In genomic region chr11:46308632-46309419, GRCh38 we compare ENCODE assay signal across 8 cellular contexts. TPM values are rescaled to one million over a fixed set of nuclear protein-coding genes. Genes with fewer than 3 reads are reported as not detected.
DNase-seq lines count a peak whose midpoint lies in the region; ATAC-seq and TF ChIP-seq lines count a peak whose summit lies in the region.

No MANE protein-coding gene starts in this region.

- peak; percentile 41 for DNase-seq in activated naive CD8-positive, alpha-beta T cell treated with anti-CD3 and anti-CD28 coated beads, Interleukin-2, amount 50 U/mL, for 16 hours (ENCODE audit: low read depth, low spot score)
- peak; percentile 71 to 85 (median 79) for DNase-seq in heart left ventricle

- intact Hi-C loops in heart left ventricle (cut with DNase I), result loop anchor here (1.0 to 10.0 kb wide), 7 partner anchors 66 to 344 kb away; partner anchors contain the start of gene PHF21A (in 1 of the 10)

- no peaks in the 10 kb centered on the region for H3K9me3 ChIP-seq in SU-DHL-6 (ENCODE audit: insufficient read depth, low read length)
- H3K9me3 ChIP-seq in heart left ventricle, result no peaks in the 10 kb centered on the region

- TF ChIP-seq CTCF in LNCAP (IDR thresholded peaks at IDR 0.05) (peak; percentile 92), SU-DHL-6 (IDR thresholded peaks at IDR 0.05; ENCODE audit: insufficient read depth, low read length, poor library complexity, severe bottlenecking) (peak; percentile 91), heart left ventricle (IDR thresholded peaks at IDR 0.05) (peak; percentile 81 to 95 (median 88))

- H3K4me1 ChIP-seq in ACC112 (ENCODE audit: control insufficient read depth, insufficient read depth, low read length, unreplicated experiment) (peaks cover 33% of the 10 kb centered on the region), heart left ventricle (peaks cover 0 to 9% (median 0%) of the 10 kb centered on the region in 12 donors), rectal smooth muscle tissue (ENCODE audit: control insufficient read depth, insufficient read depth, low read length) (peaks cover 3% of the 10 kb centered on the region)

- H3K27me3 ChIP-seq in ACC112 (ENCODE audit: insufficient read depth, low read length), result no peaks in the 10 kb centered on the region
- H3K27me3 ChIP-seq in SU-DHL-6 (ENCODE audit: low read length), result no peaks in the 10 kb centered on the region
- H3K27me3 ChIP-seq in heart left ventricle, result no peaks in the 10 kb centered on the region
- no peaks in the 10 kb centered on the region for H3K27me3 ChIP-seq in rectal smooth muscle tissue (ENCODE audit: control insufficient read depth, insufficient read depth, low read length)

- no peaks in the 10 kb centered on the region for H3K9me2 ChIP-seq in SU-DHL-6 (replicated peaks; ENCODE audit: insufficient read depth, low read length)

- WGBS in heart left ventricle, 4 donors, result 31 to 40% (median 32%) methylated on average over 8 to 12 of the region's 12 CpGs

- H3K4me3 ChIP-seq in ACC112 (ENCODE audit: low read depth, low read length) (no peak overlapping the region), SU-DHL-6 (ENCODE audit: insufficient read depth, low read length, poor library complexity, severe bottlenecking) (no peak overlapping the region), heart left ventricle (no peak overlapping the region), rectal smooth muscle tissue (ENCODE audit: low read length) (peak overlapping the region; percentile 26)

- H3K9ac ChIP-seq in SU-DHL-6 (ENCODE audit: low read length) (no peak overlapping the region), rectal smooth muscle tissue (ENCODE audit: low read length) (no peak overlapping the region)

- no peaks in the 10 kb centered on the region for H3F3A ChIP-seq in SU-DHL-6 (ENCODE audit: insufficient read depth)

- no peak overlapping the region for H3K4me2 ChIP-seq in SU-DHL-6 (ENCODE audit: low read depth, low read length, poor library complexity, severe bottlenecking)

- H3K36me3 ChIP-seq in ACC112 (ENCODE audit: insufficient read depth, low read length), result peaks cover 17% of the 10 kb centered on the region
- no peaks in the 10 kb centered on the region for H3K36me3 ChIP-seq in SU-DHL-6 (ENCODE audit: low read length)
- peaks cover 0 to 28% (median 5%) of the 10 kb centered on the region in 9 donors for H3K36me3 ChIP-seq in heart left ventricle
- H3K36me3 ChIP-seq in rectal smooth muscle tissue (ENCODE audit: control insufficient read depth, insufficient read depth, low read length), result peaks cover 5% of the 10 kb centered on the region

- H3K27ac ChIP-seq in ACC112 (ENCODE audit: low read depth, low read length) (0 out of 2 replicates have a peak overlapping the region, but pooled peaks have one; percentile 9), SU-DHL-6 (ENCODE audit: low read depth, low read length) (no peak overlapping the region), heart left ventricle (no peak overlapping the region), rectal smooth muscle tissue (ENCODE audit: low read depth, low read length) (no peak overlapping the region)

- H3K79me2 ChIP-seq in ACC112 (ENCODE audit: control insufficient read depth, insufficient read depth, low read length, unreplicated experiment) (peaks cover 21% of the 10 kb centered on the region), SU-DHL-6 (ENCODE audit: insufficient read depth, low read length) (no peaks in the 10 kb centered on the region)

- ATAC-seq in GM18498 (IDR thresholded peaks at IDR 0.05; ENCODE audit: unreplicated experiment) (peak; percentile 58), heart left ventricle (peak; percentile 61 to 89 (median 82)), GM18517 (IDR thresholded peaks at IDR 0.05; ENCODE audit: unreplicated experiment) (no peak)

- TF ChIP-seq POLR2A in heart left ventricle (IDR thresholded peaks at IDR 0.05), result no peak

- H4K20me1 ChIP-seq in SU-DHL-6 (ENCODE audit: low read depth, low read length), result no peaks in the 10 kb centered on the region

- no peak overlapping the region for H2AFZ ChIP-seq in ACC112 (ENCODE audit: low read length, unreplicated experiment)
- no peak overlapping the region for H2AFZ ChIP-seq in SU-DHL-6 (ENCODE audit: low read depth, low read length, severe bottlenecking)

RNA-seq across cellular contexts. Expression of gene CREB3L1, which starts 31.4 kb away (rescaled TPM):
- total RNA-seq in heart left ventricle, result 10 to 100 TPM; 15.5 to 31.9 (median 23.3) TPM
- 10 to 100 TPM in 1 of 2 donors, 1 to 10 TPM in 1; 7.4 to 30.9 TPM for polyA plus RNA-seq in heart left ventricle

RNA-seq across cellular contexts. Expression of gene DGKZ, which starts 38.4 kb away (rescaled TPM):
- 100 to 1,000 TPM in 1 of 9 donors, 10 to 100 TPM in 8; 57.9 to 114 (median 62.5) TPM for total RNA-seq in heart left ventricle
- 10 to 100 TPM; 41.7 to 59.5 TPM for polyA plus RNA-seq in heart left ventricle
